In the genomic region with DNA sequence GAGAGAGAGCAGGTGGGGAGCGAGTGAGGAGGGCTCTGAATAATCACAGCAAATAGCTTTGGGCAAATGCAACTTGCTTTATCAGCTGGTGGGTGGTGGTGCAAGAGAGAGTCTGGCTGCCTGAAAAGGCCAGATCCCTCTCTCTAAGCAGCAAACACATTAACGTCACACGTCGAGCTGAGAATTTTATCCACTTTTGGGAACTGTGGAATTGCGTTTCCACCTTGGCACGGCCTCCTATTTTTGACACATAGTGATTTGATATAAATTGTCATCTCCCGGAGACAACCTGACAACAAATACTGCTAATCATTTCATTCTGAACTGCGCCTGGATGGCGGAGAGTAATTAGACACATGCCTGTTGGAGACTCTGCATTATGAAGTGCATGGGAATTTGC, we compare ENCODE assay signal across 28 cellular contexts.
DNase-seq lines count a peak whose midpoint lies in the region; ATAC-seq and TF ChIP-seq lines count a peak whose summit lies in the region.
"Had no signal": no experiment of that assay in that cellular context is flagged by ENCODE, and none has a peak within 500 bp of the region (broad histone marks: within the 10 kb centered on the region; RNA-seq: fewer than 3 reads in every experiment).

No MANE protein-coding gene starts in this region.

- H3K4me1 Mint-ChIP-seq in WTC11 = peaks cover 30% of the 10 kb centered on the region
- H3K4me1 Mint-ChIP-seq in naive thymus-derived CD4-positive, alpha-beta T cell = no peaks in the 10 kb centered on the region
- H3K4me1 Mint-ChIP-seq: B cell; central memory CD8-positive, alpha-beta T cell had no signal

- peaks cover 22% of the 10 kb centered on the region for H3K9me3 Mint-ChIP-seq in WTC11
- H3K9me3 Mint-ChIP-seq in naive thymus-derived CD4-positive, alpha-beta T cell = peaks cover 0 to 18% (median 7%) of the 10 kb centered on the region in 11 donors

- H3K36me3 ChIP-seq in naive thymus-derived CD4-positive, alpha-beta T cell (ENCODE audit: control insufficient read depth in 2 of 3, insufficient read depth in 3 of 3, low read length in 3 of 3) = no peaks in the 10 kb centered on the region
- H3K36me3 ChIP-seq: esophagus squamous epithelium, sigmoid colon, tibial nerve had no signal

- no peaks in the 10 kb centered on the region for H3K27me3 ChIP-seq in naive thymus-derived CD4-positive, alpha-beta T cell (ENCODE audit: control insufficient read depth in 2 of 2, insufficient read depth in 2 of 2, low read length in 2 of 2)
- H3K27me3 ChIP-seq: esophagus squamous epithelium, sigmoid colon, tibial nerve had no signal

- no peaks in the 10 kb centered on the region for H3K9me3 ChIP-seq in naive thymus-derived CD4-positive, alpha-beta T cell (ENCODE audit: control insufficient read depth in 2 of 3, low read length in 3 of 3)
- H3K9me3 ChIP-seq: esophagus squamous epithelium, sigmoid colon had no signal

- CTCF ChIA-PET in WTC11 (lab: Charles Lee) = no interaction called here
- CTCF ChIA-PET in naive thymus-derived CD4-positive, alpha-beta T cell (lab: Charles Lee) = no interaction called here

- DNase-seq in M059J (ENCODE audit: low read depth) (peak; percentile 12), WTC11 (ENCODE audit: low spot score) (no peak), left ventricle myocardium superior (peak; percentile 39), omental fat pad (ENCODE audit: low spot score) (no peak), ureter (ENCODE audit: low spot score) (no peak)
- DNase-seq in naive thymus-derived CD4-positive, alpha-beta T cell = no peak
- DNase-seq: ACHN; activated CD4-positive, CD25-positive, alpha-beta regulatory T cell; activated gamma-delta T cell treated with Interleukin-2 at 50 U/mL for 16 hours; activated T-cell treated with anti-CD3 and anti-CD28 coated beads, Interleukin-2, amount 50 U/mL, for 48 hours; esophagus squamous epithelium; foreskin melanocyte; H9; KG1; left colon; MM.1S; NCI-H1417 treated with DMSO at 0.1 percent for 48 hours; NCI-H2029 treated with DMSO at 0.1 percent for 48 hours; NCI-H69; sigmoid colon; stimulated activated CD4-positive, alpha-beta T cell treated with anti-CD3 and anti-CD28 coated beads, Interleukin-4, amount 100 ng/mL, for 24 hours had no signal

- H3K27me3 Mint-ChIP-seq in WTC11 (ENCODE audit: low read depth) = peaks cover 9% of the 10 kb centered on the region
- H3K27me3 Mint-ChIP-seq in naive thymus-derived CD4-positive, alpha-beta T cell = no peaks in the 10 kb centered on the region
- H3K27me3 Mint-ChIP-seq: B cell; central memory CD8-positive, alpha-beta T cell had no signal

- H3K27ac Mint-ChIP-seq in WTC11 = no peak overlapping the region
- H3K27ac Mint-ChIP-seq in naive thymus-derived CD4-positive, alpha-beta T cell = no peak overlapping the region
- H3K27ac Mint-ChIP-seq: B cell, H9 had no signal

- ATAC-seq in WTC11 (peak; percentile 27; the same call in 1 of the 2 replicates), left ventricle myocardium superior (peak; percentile 93), omental fat pad (ENCODE audit: low FRiP score) (peak; percentile 82), HG02938 (IDR thresholded peaks at IDR 0.05; ENCODE audit: unreplicated experiment) (no peak), HG03457 (IDR thresholded peaks at IDR 0.05; ENCODE audit: unreplicated experiment) (no peak)
- no peak for ATAC-seq in naive thymus-derived CD4-positive, alpha-beta T cell
- ATAC-seq: left colon had no signal

- H3K36me3 Mint-ChIP-seq in WTC11 = peaks cover 13% of the 10 kb centered on the region
- H3K36me3 Mint-ChIP-seq in naive thymus-derived CD4-positive, alpha-beta T cell = peaks cover 0 to 4% (median 0%) of the 10 kb centered on the region in 5 donors

- no peaks in the 10 kb centered on the region for H3K4me1 ChIP-seq in naive thymus-derived CD4-positive, alpha-beta T cell (ENCODE audit: control insufficient read depth in 2 of 2, insufficient read depth in 2 of 2, low read length in 2 of 2)
- H3K4me1 ChIP-seq: esophagus squamous epithelium, sigmoid colon, tibial nerve had no signal

- H3K27ac ChIP-seq in naive thymus-derived CD4-positive, alpha-beta T cell (ENCODE audit: low read depth, low read length) = no peak overlapping the region
- H3K27ac ChIP-seq: esophagus squamous epithelium, HL-60, sigmoid colon, SK-N-MC, tibial nerve had no signal

- intact Hi-C loops in left ventricle myocardium superior (cut with micrococcal nuclease) = no loop called here
- intact Hi-C loops in naive thymus-derived CD4-positive, alpha-beta T cell (cut with micrococcal nuclease) = no loop called here

- POLR2A ChIA-PET in WTC11 (lab: Charles Lee) = no interaction called here
- POLR2A ChIA-PET in naive thymus-derived CD4-positive, alpha-beta T cell (lab: Charles Lee) = no interaction called here

- no peak overlapping the region for H3K4me3 Mint-ChIP-seq in WTC11
- no peak overlapping the region for H3K4me3 Mint-ChIP-seq in naive thymus-derived CD4-positive, alpha-beta T cell
- H3K4me3 Mint-ChIP-seq: B cell; central memory CD8-positive, alpha-beta T cell; H9 had no signal

- TF ChIP-seq CTCF in WTC11 (IDR thresholded peaks at IDR 0.05) (no peak), omental fat pad (IDR thresholded peaks at IDR 0.05) (no peak)

- no peak overlapping the region for H3K4me3 ChIP-seq in naive thymus-derived CD4-positive, alpha-beta T cell (ENCODE audit: low read length)
- H3K4me3 ChIP-seq: esophagus squamous epithelium, sigmoid colon, SK-N-MC, tibial nerve had no signal

TF ChIP-seq in WTC11, 78 proteins besides CTCF, POLR2A, EP300 and RAD21:
- TF ChIP-seq FOXP1 (CRISPR knock-in tag; IDR thresholded peaks at IDR 0.05; ENCODE audit: borderline replicate concordance) = no peak
- TF ChIP-seq NR1H2 (CRISPR knock-in tag; IDR thresholded peaks at IDR 0.05) = no peak
- no peak for TF ChIP-seq ZNF219 (CRISPR knock-in tag; IDR thresholded peaks at IDR 0.05; ENCODE audit: borderline replicate concordance)
- no peak for TF ChIP-seq NR2C2 (CRISPR knock-in tag; IDR thresholded peaks at IDR 0.05)
- no peak for TF ChIP-seq ZNF671 (CRISPR knock-in tag; IDR thresholded peaks at IDR 0.05)
- no peak for TF ChIP-seq FOXK1 (CRISPR knock-in tag; IDR thresholded peaks at IDR 0.05)
- TF ChIP-seq, protein P1, sequence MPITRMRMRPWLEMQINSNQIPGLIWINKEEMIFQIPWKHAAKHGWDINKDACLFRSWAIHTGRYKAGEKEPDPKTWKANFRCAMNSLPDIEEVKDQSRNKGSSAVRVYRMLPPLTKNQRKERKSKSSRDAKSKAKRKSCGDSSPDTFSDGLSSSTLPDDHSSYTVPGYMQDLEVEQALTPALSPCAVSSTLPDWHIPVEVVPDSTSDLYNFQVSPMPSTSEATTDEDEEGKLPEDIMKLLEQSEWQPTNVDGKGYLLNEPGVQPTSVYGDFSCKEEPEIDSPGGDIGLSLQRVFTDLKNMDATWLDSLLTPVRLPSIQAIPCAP (CRISPR knock-in tag; IDR thresholded peaks at IDR 0.05) = no peak
- TF ChIP-seq KAT7 (CRISPR knock-in tag; IDR thresholded peaks at IDR 0.05; ENCODE audit: borderline replicate concordance) = no peak
- TF ChIP-seq, protein P2, sequence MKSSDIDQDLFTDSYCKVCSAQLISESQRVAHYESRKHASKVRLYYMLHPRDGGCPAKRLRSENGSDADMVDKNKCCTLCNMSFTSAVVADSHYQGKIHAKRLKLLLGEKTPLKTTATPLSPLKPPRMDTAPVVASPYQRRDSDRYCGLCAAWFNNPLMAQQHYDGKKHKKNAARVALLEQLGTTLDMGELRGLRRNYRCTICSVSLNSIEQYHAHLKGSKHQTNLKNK (CRISPR knock-in tag; IDR thresholded peaks at IDR 0.05) = no peak
- no peak for TF ChIP-seq NFYB (CRISPR knock-in tag; conservative IDR thresholded peaks at IDR 0.05; ENCODE audit: low read depth)

Comparison
In these comparisons a context has a peak if more than half of its experiments do, and no peak if none do; other contexts are left out.
1. DNase-seq: peak in M059J (single experiment) and left ventricle myocardium superior (single experiment); none in WTC11 (single experiment), omental fat pad (single experiment), naive thymus-derived CD4-positive, alpha-beta T cell (0 of 9) and ureter (single experiment).
2. ATAC-seq: peak in WTC11 (single experiment), left ventricle myocardium superior (single experiment) and omental fat pad (single experiment); none in HG02938 (single experiment), naive thymus-derived CD4-positive, alpha-beta T cell (single experiment) and HG03457 (single experiment).